Comparison of ENCODE assay signal across 11 cellular contexts in the genomic region with DNA sequence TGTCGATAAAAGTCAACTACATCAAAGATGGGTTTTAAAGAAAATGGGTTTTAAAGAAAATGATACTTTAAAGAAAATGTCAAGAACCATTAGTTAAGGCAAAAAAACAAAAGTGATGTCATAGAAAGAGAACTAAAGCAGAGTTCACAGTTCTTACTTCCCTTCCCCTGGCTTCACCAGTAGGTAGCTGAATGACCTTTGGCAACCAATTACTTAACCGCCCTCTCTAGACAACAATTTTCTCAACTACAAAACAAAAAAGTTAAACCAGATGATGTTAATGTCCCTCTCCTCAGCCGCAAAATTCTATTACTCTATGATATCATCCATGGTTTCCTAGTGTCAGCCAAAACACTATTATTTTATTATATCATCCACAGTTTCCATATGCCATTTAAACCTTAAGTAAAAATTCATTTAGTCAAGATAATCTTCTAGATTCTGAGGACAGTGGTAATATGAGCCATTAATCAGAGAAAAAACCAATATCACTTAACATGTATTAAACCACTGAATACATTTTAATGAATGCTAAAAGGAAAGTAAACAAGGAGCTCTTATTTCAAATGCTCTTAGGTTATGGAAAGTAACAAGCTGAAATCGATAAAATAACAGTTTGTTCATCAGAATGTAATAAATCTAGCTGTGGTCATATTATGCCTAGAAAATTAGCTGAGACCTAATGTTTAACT. TPM values are rescaled to one million over a fixed set of nuclear protein-coding genes. Genes with fewer than 3 reads are reported as not detected.
DNase-seq lines count a peak whose midpoint lies in the region; FAIRE-seq and TF ChIP-seq lines count a peak whose summit lies in the region.
"Had no signal": no experiment of that assay in that cellular context is flagged by ENCODE, and none has a peak within 500 bp of the region (broad histone marks: within the 10 kb centered on the region; RNA-seq: fewer than 3 reads in every experiment).

No MANE protein-coding gene starts in this region.

- peaks cover 69% of the 10 kb centered on the region for H3K79me2 ChIP-seq in OCI-LY3 (ENCODE audit: low read length)

- DNase-seq in GM19239 (ENCODE audit: insufficient read length, low spot score) (no peak), left ventricle myocardium inferior (no peak), small intestine (peak; percentile 51), nucleus accumbens (lab: John Stamatoyannopoulos, UW) (no peak), hypothalamus (lab: John Stamatoyannopoulos, UW) (no peak), glomerular visceral epithelial cell (ENCODE audit: extremely low spot score) (no peak)
- DNase-seq: central memory CD4-positive, alpha-beta T cell; DMS153; T-helper 17 cell had no signal

- no peaks in the 10 kb centered on the region for H3K36me3 ChIP-seq in OCI-LY3 (replicated peaks; ENCODE audit: low read depth, low read length)
- H3K36me3 ChIP-seq in left ventricle myocardium inferior = no peaks in the 10 kb centered on the region
- H3K36me3 ChIP-seq in small intestine (ENCODE audit: control insufficient read depth in 2 of 2, insufficient read depth in 2 of 2, low read length in 2 of 2) = no peaks in the 10 kb centered on the region

- H3K27me3 ChIP-seq in OCI-LY3 (ENCODE audit: low read depth, low read length) (no peaks in the 10 kb centered on the region), left ventricle myocardium inferior (ENCODE audit: low read depth) (no peaks in the 10 kb centered on the region), small intestine (ENCODE audit: control insufficient read depth in 2 of 2, insufficient read depth in 2 of 2, low read length in 2 of 2) (no peaks in the 10 kb centered on the region)

- H4K20me1 ChIP-seq in OCI-LY3 (ENCODE audit: insufficient read depth, low read length) = peaks cover 74% of the 10 kb centered on the region

- H3K27ac ChIP-seq in OCI-LY3 (ENCODE audit: low read length) = no peak overlapping the region
- peak overlapping the region; percentile 65 for H3K27ac ChIP-seq in left ventricle myocardium inferior (replicated peaks)
- H3K27ac ChIP-seq in small intestine (ENCODE audit: low read depth in 1 of 2, low read length in 1 of 2) = no peak overlapping the region

- H3K4me1 ChIP-seq in OCI-LY3 (ENCODE audit: low read length) (peaks cover 44% of the 10 kb centered on the region), left ventricle myocardium inferior (peaks cover 77% of the 10 kb centered on the region), small intestine (ENCODE audit: control insufficient read depth in 2 of 2, insufficient read depth in 1 of 2, low read depth in 1 of 2, low read length in 1 of 2) (peaks cover 8 to 9% of the 10 kb centered on the region in 2 donors)

- H3K9me3 ChIP-seq in OCI-LY3 (ENCODE audit: insufficient read depth, low read length) (no peaks in the 10 kb centered on the region), left ventricle myocardium inferior (replicated peaks) (no peaks in the 10 kb centered on the region), small intestine (ENCODE audit: control insufficient read depth, low read depth) (no peaks in the 10 kb centered on the region)

- 50 to 72% (median 70%) methylated on average over 4 of the region's 4 CpGs for whole genome bisulfite sequencing in small intestine, 3 donors

- H3K9ac ChIP-seq in OCI-LY3 (ENCODE audit: low read length) = no peak overlapping the region

- FAIRE-seq in GM19239 (lab: Jason Lieb, UNC) = peak; percentile 62
- FAIRE-seq in small intestine (lab: Jason Lieb, UNC) = no peak
- FAIRE-seq: K562 had no signal

- H2AFZ ChIP-seq in OCI-LY3 (ENCODE audit: low read depth, low read length) = no peak overlapping the region

- H3K4me2 ChIP-seq in OCI-LY3 (ENCODE audit: low read length) = peak overlapping the region; percentile 60

- no peak overlapping the region for H3K4me3 ChIP-seq in OCI-LY3 (ENCODE audit: low read length)
- H3K4me3 ChIP-seq in left ventricle myocardium inferior = peak overlapping the region; percentile 5
- no peak overlapping the region for H3K4me3 ChIP-seq in small intestine (ENCODE audit: low read depth in 1 of 2, low read length in 2 of 2)
- H3K4me3 ChIP-seq: K562 had no signal

- intact Hi-C loops in left ventricle myocardium inferior (cut with micrococcal nuclease) = no loop called here

- TF ChIP-seq CTCF in OCI-LY3 (IDR thresholded peaks at IDR 0.05; ENCODE audit: low read depth, low read length) = no peak
- no peak for TF ChIP-seq CTCF in left ventricle myocardium inferior (IDR thresholded peaks at IDR 0.05; ENCODE audit: borderline replicate concordance)

RNA-seq across cellular contexts. Expression of a gene that starts 13.1 kb away (rescaled TPM):
- total RNA-seq in left ventricle myocardium inferior = 32.3 TPM
- polyA plus RNA-seq in small intestine = 10 to 100 TPM; 13.2 to 28.9 (median 15.0) TPM
